Comparison of ENCODE assay signal across 19 cellular contexts in genomic region chr13:20442370-20442769, GRCh38.
DNase-seq lines count a peak whose midpoint lies in the region; ATAC-seq, FAIRE-seq and TF ChIP-seq lines count a peak whose summit lies in the region.
"Had no signal": no experiment of that assay in that cellular context is flagged by ENCODE, and none has a peak within 500 bp of the region (broad histone marks: within the 10 kb centered on the region; RNA-seq: fewer than 3 reads in every experiment).

No MANE protein-coding gene starts in this region.

- no peak for TF ChIP-seq POLR2A in esophagus squamous epithelium (IDR thresholded peaks at IDR 0.05)

- intact Hi-C loops in esophagus squamous epithelium (cut with DNase I) (no loop called here), lower lobe of right lung (cut with DNase I) (no loop called here)

- DNase-seq in SW480 (ENCODE audit: low spot score) (peak; percentile 38), esophagus squamous epithelium (lab: John Stamatoyannopoulos, UW) (no peak), substantia nigra (lab: John Stamatoyannopoulos, UW) (no peak), RCC 7860 (ENCODE audit: low spot score) (no peak), right atrium auricular region (ENCODE audit: low spot score) (no peak), lower lobe of right lung (no peak)
- DNase-seq: activated CD4-positive, CD25-positive, alpha-beta regulatory T cell treated with anti-CD3 and anti-CD28 coated beads, Interleukin-2, amount 50 U/mL, for 72 hours; activated naive CD8-positive, alpha-beta T cell treated with anti-CD3 and anti-CD28 coated beads, Interleukin-2, amount 10 ng/mL, durations not matched to agents 7 days and 5 days; AML-193; left lung; NCI-H1417 treated with DMSO at 0.1 percent for 48 hours; sigmoid colon; stimulated activated naive B cell treated with anti-CD40 and anti-IgM and Interleukin-4, amounts not matched to agents 10 μg/mL and 1 μg/mL and 100 μg/mL, for 72 hours; T-helper 9 cell; upper lobe of left lung had no signal

- no peak overlapping the region for H3K9ac ChIP-seq in HUES48 (ENCODE audit: low read depth, low read length)

- ATAC-seq in lower lobe of right lung, result no peak
- no peak for ATAC-seq in HG02981 (IDR thresholded peaks at IDR 0.05; ENCODE audit: unreplicated experiment)
- ATAC-seq: left lung had no signal

- peaks cover 20% of the 10 kb centered on the region for H3K4me1 ChIP-seq in HUES48 (ENCODE audit: control insufficient read depth, insufficient read depth, low read length)
- H3K4me1 ChIP-seq in esophagus squamous epithelium, result peaks cover 0 to 53% (median 3%) of the 10 kb centered on the region in 3 donors
- peaks cover 0 to 22% of the 10 kb centered on the region in 2 donors for H3K4me1 ChIP-seq in right atrium auricular region
- H3K4me1 ChIP-seq in lower lobe of right lung, result no peaks in the 10 kb centered on the region
- H3K4me1 ChIP-seq: left lung, Peyer's patch, sigmoid colon, upper lobe of left lung had no signal

- H3K27ac ChIP-seq in HUES48 (ENCODE audit: low read depth, low read length) (peak overlapping the region; percentile 48), esophagus squamous epithelium (peak overlapping the region; percentile 11 to 73 (median 34)), substantia nigra (ENCODE audit: low read depth, low read length, poor library complexity, severe bottlenecking) (peak overlapping the region; percentile 57), right atrium auricular region (no peak overlapping the region), lower lobe of right lung (no peak overlapping the region)
- H3K27ac ChIP-seq: left lung, Peyer's patch, sigmoid colon, upper lobe of left lung had no signal

- H3K4me3 ChIP-seq in HUES48 (ENCODE audit: low read depth, low read length) (no peak overlapping the region), esophagus squamous epithelium (no peak overlapping the region), right atrium auricular region (no peak overlapping the region), lower lobe of right lung (no peak overlapping the region)
- H3K4me3 ChIP-seq: left lung, Peyer's patch, sigmoid colon, upper lobe of left lung had no signal

- FAIRE-seq in RCC 7860 (lab: Jason Lieb, UNC), result no peak
- FAIRE-seq: GM18507 had no signal

- TF ChIP-seq CTCF in esophagus squamous epithelium (IDR thresholded peaks at IDR 0.05) (no peak), right atrium auricular region (IDR thresholded peaks at IDR 0.05) (no peak), lower lobe of right lung (IDR thresholded peaks at IDR 0.05) (no peak)

- H3K27me3 ChIP-seq in HUES48 (ENCODE audit: control insufficient read depth, insufficient read depth, low read length), result no peaks in the 10 kb centered on the region
- no peaks in the 10 kb centered on the region for H3K27me3 ChIP-seq in esophagus squamous epithelium
- H3K27me3 ChIP-seq in right atrium auricular region, result no peaks in the 10 kb centered on the region
- no peaks in the 10 kb centered on the region for H3K27me3 ChIP-seq in lower lobe of right lung (ENCODE audit: low read depth)
- H3K27me3 ChIP-seq: left lung, Peyer's patch, sigmoid colon, upper lobe of left lung had no signal

- H3K36me3 ChIP-seq in HUES48 (ENCODE audit: control insufficient read depth, insufficient read depth, low read length), result no peaks in the 10 kb centered on the region
- peaks cover 0 to 7% (median 0%) of the 10 kb centered on the region in 3 donors for H3K36me3 ChIP-seq in esophagus squamous epithelium
- no peaks in the 10 kb centered on the region for H3K36me3 ChIP-seq in right atrium auricular region
- no peaks in the 10 kb centered on the region for H3K36me3 ChIP-seq in lower lobe of right lung
- H3K36me3 ChIP-seq: left lung, upper lobe of left lung had no signal

- H3K9me3 ChIP-seq in HUES48 (ENCODE audit: control insufficient read depth, insufficient read depth, low read length) (no peaks in the 10 kb centered on the region), esophagus squamous epithelium (no peaks in the 10 kb centered on the region), right atrium auricular region (peaks cover 0 to 4% of the 10 kb centered on the region in 2 donors), lower lobe of right lung (no peaks in the 10 kb centered on the region)
- H3K9me3 ChIP-seq: Peyer's patch, sigmoid colon had no signal

Comparison
In these comparisons a context has a peak if more than half of its experiments do, and no peak if none do; other contexts are left out.
1. H3K27ac ChIP-seq: peak in HUES48 (single experiment), esophagus squamous epithelium (4 of 4) and substantia nigra (single experiment); none in right atrium auricular region (0 of 2) and lower lobe of right lung (single experiment).